1 cellular context compared by ENCODE assay signal in the genomic region with DNA sequence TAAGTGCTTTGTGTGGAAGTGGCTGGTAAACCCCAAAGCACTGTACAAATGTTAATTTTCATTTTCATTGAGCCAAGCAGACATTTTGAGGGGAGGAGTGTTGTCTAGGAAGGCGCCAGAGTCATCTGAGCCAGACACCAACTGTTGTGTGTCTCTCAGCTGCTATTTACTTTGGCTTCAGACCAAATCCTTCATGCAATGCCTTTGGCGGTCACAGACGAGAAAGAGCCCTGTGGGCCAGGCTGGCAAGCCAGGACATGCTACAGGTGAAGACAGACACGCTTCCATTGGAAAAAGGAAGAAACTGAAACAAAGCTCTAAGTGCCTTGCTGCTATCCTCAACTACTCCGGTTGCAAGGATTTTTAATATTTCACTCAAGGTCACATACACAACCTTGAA.
A peak's percentile ranks its signal among the peaks of the same experiment; 100 is the strongest.
TF ChIP-seq lines count a peak whose summit lies in the region.

No MANE protein-coding gene starts in this region.

TF ChIP-seq in HEK293, 187 proteins besides CTCF, POLR2A, EP300 and RAD21 (continued from another document):
- TF ChIP-seq, protein P1, sequence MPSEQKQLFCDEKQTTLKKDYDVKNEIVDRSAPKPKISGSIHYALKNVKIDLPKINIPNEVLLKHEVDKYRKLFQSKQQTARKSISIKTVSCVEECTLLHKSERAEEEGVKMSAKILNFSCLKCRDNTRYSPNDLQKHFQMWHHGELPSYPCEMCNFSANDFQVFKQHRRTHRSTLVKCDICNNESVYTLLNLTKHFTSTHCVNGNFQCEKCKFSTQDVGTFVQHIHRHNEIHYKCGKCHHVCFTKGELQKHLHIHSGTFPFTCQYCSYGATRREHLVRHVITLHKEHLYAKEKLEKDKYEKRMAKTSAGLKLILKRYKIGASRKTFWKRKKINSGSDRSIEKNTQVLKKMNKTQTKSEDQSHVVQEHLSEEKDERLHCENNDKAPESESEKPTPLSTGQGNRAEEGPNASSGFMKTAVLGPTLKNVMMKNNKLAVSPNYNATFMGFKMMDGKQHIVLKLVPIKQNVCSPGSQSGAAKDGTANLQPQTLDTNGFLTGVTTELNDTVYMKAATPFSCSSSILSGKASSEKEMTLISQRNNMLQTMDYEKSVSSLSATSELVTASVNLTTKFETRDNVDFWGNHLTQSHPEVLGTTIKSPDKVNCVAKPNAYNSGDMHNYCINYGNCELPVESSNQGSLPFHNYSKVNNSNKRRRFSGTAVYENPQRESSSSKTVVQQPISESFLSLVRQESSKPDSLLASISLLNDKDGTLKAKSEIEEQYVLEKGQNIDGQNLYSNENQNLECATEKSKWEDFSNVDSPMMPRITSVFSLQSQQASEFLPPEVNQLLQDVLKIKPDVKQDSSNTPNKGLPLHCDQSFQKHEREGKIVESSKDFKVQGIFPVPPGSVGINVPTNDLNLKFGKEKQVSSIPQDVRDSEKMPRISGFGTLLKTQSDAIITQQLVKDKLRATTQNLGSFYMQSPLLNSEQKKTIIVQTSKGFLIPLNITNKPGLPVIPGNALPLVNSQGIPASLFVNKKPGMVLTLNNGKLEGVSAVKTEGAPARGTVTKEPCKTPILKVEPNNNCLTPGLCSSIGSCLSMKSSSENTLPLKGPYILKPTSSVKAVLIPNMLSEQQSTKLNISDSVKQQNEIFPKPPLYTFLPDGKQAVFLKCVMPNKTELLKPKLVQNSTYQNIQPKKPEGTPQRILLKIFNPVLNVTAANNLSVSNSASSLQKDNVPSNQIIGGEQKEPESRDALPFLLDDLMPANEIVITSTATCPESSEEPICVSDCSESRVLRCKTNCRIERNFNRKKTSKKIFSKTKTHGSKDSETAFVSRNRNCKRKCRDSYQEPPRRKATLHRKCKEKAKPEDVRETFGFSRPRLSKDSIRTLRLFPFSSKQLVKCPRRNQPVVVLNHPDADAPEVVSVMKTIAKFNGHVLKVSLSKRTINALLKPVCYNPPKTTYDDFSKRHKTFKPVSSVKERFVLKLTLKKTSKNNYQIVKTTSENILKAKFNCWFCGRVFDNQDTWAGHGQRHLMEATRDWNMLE (tag by site-specific recombination; conservative IDR thresholded peaks at IDR 0.05; ENCODE audit: low read depth): peak; percentile 34; the same call in 1 of the 2 replicates
- no peak for TF ChIP-seq ZNF501 (tag by site-specific recombination; IDR thresholded peaks at IDR 0.05)
- no peak for TF ChIP-seq ZNF398 (tag by site-specific recombination; IDR thresholded peaks at IDR 0.05)
- TF ChIP-seq BCL6B (tag by site-specific recombination; IDR thresholded peaks at IDR 0.05): peak; percentile 38; the same call in 1 of the 2 replicates
- peak; percentile 60; the same call in 1 of the 2 replicates for TF ChIP-seq SCRT1 (tag by site-specific recombination; IDR thresholded peaks at IDR 0.05; ENCODE audit: borderline replicate concordance)
- TF ChIP-seq SCRT2 (tag by site-specific recombination; IDR thresholded peaks at IDR 0.05): peak; percentile 99
- TF ChIP-seq, protein P2, sequence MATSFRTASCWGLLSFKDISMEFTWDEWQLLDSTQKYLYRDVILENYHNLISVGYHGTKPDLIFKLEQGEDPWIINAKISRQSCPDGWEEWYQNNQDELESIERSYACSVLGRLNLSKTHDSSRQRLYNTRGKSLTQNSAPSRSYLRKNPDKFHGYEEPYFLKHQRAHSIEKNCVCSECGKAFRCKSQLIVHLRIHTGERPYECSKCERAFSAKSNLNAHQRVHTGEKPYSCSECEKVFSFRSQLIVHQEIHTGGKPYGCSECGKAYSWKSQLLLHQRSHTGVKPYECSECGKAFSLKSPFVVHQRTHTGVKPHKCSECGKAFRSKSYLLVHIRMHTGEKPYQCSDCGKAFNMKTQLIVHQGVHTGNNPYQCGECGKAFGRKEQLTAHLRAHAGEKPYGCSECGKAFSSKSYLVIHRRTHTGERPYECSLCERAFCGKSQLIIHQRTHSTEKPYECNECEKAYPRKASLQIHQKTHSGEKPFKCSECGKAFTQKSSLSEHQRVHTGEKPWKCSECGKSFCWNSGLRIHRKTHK (tag by site-specific recombination; IDR thresholded peaks at IDR 0.05): no peak
- TF ChIP-seq ZSCAN4 (tag by site-specific recombination; IDR thresholded peaks at IDR 0.05): peak; percentile 7; the same call in 1 of the 2 replicates
- TF ChIP-seq ZNF561 (tag by site-specific recombination; IDR thresholded peaks at IDR 0.05; ENCODE audit: borderline replicate concordance): peak; percentile 75
- peak; percentile 57; the same call in 1 of the 2 replicates for TF ChIP-seq SP7 (tag by site-specific recombination; IDR thresholded peaks at IDR 0.05)
- peak; percentile 89 for TF ChIP-seq ZNF184 (tag by site-specific recombination; IDR thresholded peaks at IDR 0.05)
- peak; percentile 79 for TF ChIP-seq ZNF366 (tag by site-specific recombination; conservative IDR thresholded peaks at IDR 0.05)
- peak; percentile 71 for TF ChIP-seq ZBTB17 (tag by site-specific recombination; IDR thresholded peaks at IDR 0.05)
- TF ChIP-seq SALL2 (tag by site-specific recombination; IDR thresholded peaks at IDR 0.05; ENCODE audit: borderline replicate concordance): no peak
- no peak for TF ChIP-seq KLF17 (tag by site-specific recombination; IDR thresholded peaks at IDR 0.05)
- TF ChIP-seq ZNF19 (tag by site-specific recombination; IDR thresholded peaks at IDR 0.05; ENCODE audit: low read depth): no peak
- peak; percentile 35; the same call in 1 of the 2 replicates for TF ChIP-seq ZNF335 (tag by site-specific recombination; conservative IDR thresholded peaks at IDR 0.05)
- TF ChIP-seq GLIS1 (tag by site-specific recombination; IDR thresholded peaks at IDR 0.05): peak; percentile 53
- TF ChIP-seq ZNF114 (tag by site-specific recombination; IDR thresholded peaks at IDR 0.05): no peak
